In the genomic region with DNA sequence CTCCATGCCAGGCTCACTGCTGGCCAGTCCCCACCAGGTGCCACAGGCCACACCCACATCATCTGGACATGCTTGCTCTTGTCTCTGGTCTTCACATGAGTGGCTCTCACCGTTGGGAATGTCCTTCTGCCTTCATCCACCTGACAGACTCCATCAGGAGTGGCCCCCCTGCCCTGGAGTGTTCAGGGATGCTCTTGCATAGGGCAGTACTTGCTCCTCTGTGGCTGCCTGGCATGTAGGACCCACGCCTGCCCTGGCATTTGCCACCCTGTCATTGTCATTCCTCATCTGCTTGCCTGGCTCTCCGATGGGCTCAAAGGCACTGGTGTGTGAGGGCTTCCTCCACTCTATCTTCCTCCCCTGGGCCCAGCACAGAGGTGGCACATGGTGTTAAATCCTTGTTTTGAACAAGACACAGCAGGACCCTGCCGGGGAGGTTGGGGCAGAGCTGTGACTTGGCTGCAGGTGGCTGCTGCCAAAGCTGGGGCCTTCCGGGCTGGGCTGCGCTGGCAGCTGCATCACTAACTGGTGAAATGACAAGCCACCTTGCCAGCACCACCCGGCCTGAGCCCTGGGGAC, we compare ENCODE assay signal across 16 cellular contexts.
DNase-seq lines count a peak whose midpoint lies in the region; ATAC-seq and TF ChIP-seq lines count a peak whose summit lies in the region.
"Had no signal": no experiment of that assay in that cellular context is flagged by ENCODE, and none has a peak within 500 bp of the region (broad histone marks: within the 10 kb centered on the region; RNA-seq: fewer than 3 reads in every experiment).

No MANE protein-coding gene starts in this region.

- TF ChIP-seq CTCF in RWPE1 (conservative IDR thresholded peaks at IDR 0.05; ENCODE audit: low read depth) (no peak), nephron (IDR thresholded peaks at IDR 0.05; ENCODE audit: unreplicated experiment in 3 of 3) (no peak)

- peaks cover 38% of the 10 kb centered on the region for H3K4me1 Mint-ChIP-seq in nephron

- H3K4me3 Mint-ChIP-seq in nephron, result no peak overlapping the region
- H3K4me3 Mint-ChIP-seq: central memory CD8-positive, alpha-beta T cell; natural killer cell treated with Interleukin-12 subunit alpha and Interleukin-12 subunit beta and Interleukin-15 and Interleukin-18, amount 100 ng/mL, for 72 hours had no signal

- H3K36me3 Mint-ChIP-seq in nephron (ENCODE audit: low read depth), result peaks cover 12% of the 10 kb centered on the region
- H3K36me3 Mint-ChIP-seq: natural killer cell treated with Interleukin-12 subunit alpha and Interleukin-12 subunit beta and Interleukin-15 and Interleukin-18, amount 100 ng/mL, for 72 hours had no signal

- CTCF ChIA-PET in RWPE1 (lab: Yijun Ruan, JAX), result interaction anchor here (0.5 kb wide), 1 partner anchor 57 kb away, joined by 3 read pairs; no protein-coding TSS in a partner anchor

- DNase-seq in DMS53 (lab: John Stamatoyannopoulos, UW) (peak; percentile 38), DMS53 treated with DMSO at 0.1 percent for 48 hours (lab: John Stamatoyannopoulos, UW; ENCODE audit: unreplicated experiment) (no peak), RWPE1 (ENCODE audit: low spot score) (no peak), amniotic stem cell (lab: John Stamatoyannopoulos, UW) (no peak)
- DNase-seq: erythroblast, hypothalamus, left ventricle myocardium superior, NCI-H146 had no signal

- POLR2A ChIA-PET in RWPE1 (lab: Yijun Ruan, JAX; ENCODE audit: low non-redundant PET), result no interaction called here

- peaks cover 11% of the 10 kb centered on the region for H3K9me3 Mint-ChIP-seq in nephron
- H3K9me3 Mint-ChIP-seq: central memory CD8-positive, alpha-beta T cell; natural killer cell treated with Interleukin-12 subunit alpha and Interleukin-12 subunit beta and Interleukin-15 and Interleukin-18, amount 100 ng/mL, for 72 hours had no signal

- H3K27ac ChIP-seq in RWPE1, result peak overlapping the region; percentile 35
- H3K27ac ChIP-seq: 22Rv1, SJSA1 had no signal

- peak; percentile 21 for ATAC-seq in GM21786 (IDR thresholded peaks at IDR 0.05; ENCODE audit: unreplicated experiment)
- no peak for ATAC-seq in GM21526 (IDR thresholded peaks at IDR 0.05; ENCODE audit: low FRiP score, unreplicated experiment)
- no peak for ATAC-seq in HG03520 (IDR thresholded peaks at IDR 0.05; ENCODE audit: unreplicated experiment)
- ATAC-seq: left ventricle myocardium superior; natural killer cell treated with Interleukin-12 subunit alpha and Interleukin-12 subunit beta and Interleukin-15 and Interleukin-18, amount 100 ng/mL, for 72 hours had no signal

- H3K27me3 Mint-ChIP-seq in nephron (ENCODE audit: low read depth), result peaks cover 11% of the 10 kb centered on the region
- H3K27me3 Mint-ChIP-seq: central memory CD8-positive, alpha-beta T cell; natural killer cell treated with Interleukin-12 subunit alpha and Interleukin-12 subunit beta and Interleukin-15 and Interleukin-18, amount 100 ng/mL, for 72 hours had no signal

- peak overlapping the region; percentile 9 to 41 (median 32) for H3K27ac Mint-ChIP-seq in nephron
